ENCODE assay signal across 16 cellular contexts in genomic region chr20:57469418-57470211, GRCh38. TPM values are rescaled to one million over a fixed set of nuclear protein-coding genes. Genes with fewer than 3 reads are reported as not detected.
DNase-seq lines count a peak whose midpoint lies in the region; ATAC-seq and TF ChIP-seq lines count a peak whose summit lies in the region.
"Had no signal": no experiment of that assay in that cellular context is flagged by ENCODE, and none has a peak within 500 bp of the region (broad histone marks: within the 10 kb centered on the region; RNA-seq: fewer than 3 reads in every experiment).

No MANE protein-coding gene starts in this region.

- H3K36me3 Mint-ChIP-seq in HFFc6 (ENCODE audit: low read depth): no peaks in the 10 kb centered on the region
- H3K36me3 Mint-ChIP-seq: activated naive CD4-positive, alpha-beta T cell treated with anti-CD3 and anti-CD28 coated beads, Interleukin-2, amount 10 ng/mL, durations not matched to agents 7 days and 5 days; immature natural killer cell; naive B cell had no signal

- H3K4ac ChIP-seq in neuronal stem cell (ENCODE audit: low read length): no peak overlapping the region

- peaks cover 100% of the 10 kb centered on the region for H3K4me1 ChIP-seq in DOHH2 (ENCODE audit: control insufficient read depth, low read length)
- peaks cover 21 to 23% of the 10 kb centered on the region in 2 donors for H3K4me1 ChIP-seq in neuronal stem cell (ENCODE audit: control insufficient read depth in 2 of 2, insufficient read depth in 1 of 2, low read depth in 1 of 2, low read length in 2 of 2)

- H3F3A ChIP-seq in DOHH2 (ENCODE audit: control insufficient read depth, insufficient read depth): peaks cover 34% of the 10 kb centered on the region

- H3K4me3 ChIP-seq in DOHH2 (ENCODE audit: low read length): peak overlapping the region; percentile 80
- no peak overlapping the region for H3K4me3 ChIP-seq in neuronal stem cell (ENCODE audit: low read length in 2 of 2)
- H3K4me3 ChIP-seq: MG63, Peyer's patch had no signal

- no peak overlapping the region for H3K9ac ChIP-seq in neuronal stem cell (ENCODE audit: low read depth, low read length, poor library complexity)

- no CpG with 5 or more reads among the region's 17 CpGs for WGBS in neuronal stem cell (ENCODE audit: extremely low coverage in 2 of 2, insufficient read length in 2 of 2, insufficient replicate concordance in 1 of 2), 2 donors

- no peaks in the 10 kb centered on the region for H3K9me3 Mint-ChIP-seq in HFFc6
- H3K9me3 Mint-ChIP-seq: activated naive CD4-positive, alpha-beta T cell treated with anti-CD3 and anti-CD28 coated beads, Interleukin-2, amount 10 ng/mL, durations not matched to agents 7 days and 5 days; immature natural killer cell; T-helper 2 cell treated with Interferon-gamma antibody and Interleukin-4, amounts not matched to agents 5 μg/mL and 100 μg/mL, for 36 hours had no signal

- H2AFZ ChIP-seq in neuronal stem cell (ENCODE audit: low read length): peak overlapping the region; percentile 43

- peaks cover 53% of the 10 kb centered on the region for H3K27me3 Mint-ChIP-seq in HFFc6 (ENCODE audit: insufficient read depth)

- H3K27me3 ChIP-seq in DOHH2 (ENCODE audit: control insufficient read depth, low read length) (no peaks in the 10 kb centered on the region), neuronal stem cell (ENCODE audit: control insufficient read depth in 3 of 3, insufficient read depth in 3 of 3, low read depth in 1 of 3, low read length in 3 of 3) (peaks cover 0 to 13% (median 0%) of the 10 kb centered on the region in 3 experiments)
- H3K27me3 ChIP-seq: MG63, Peyer's patch had no signal

- H3K27ac Mint-ChIP-seq in HFFc6: no peak overlapping the region
- H3K27ac Mint-ChIP-seq: activated naive CD4-positive, alpha-beta T cell treated with anti-CD3 and anti-CD28 coated beads, Interleukin-2, amount 10 ng/mL, durations not matched to agents 7 days and 5 days; T-helper 2 cell treated with Interferon-gamma antibody and Interleukin-4, amounts not matched to agents 5 μg/mL and 100 μg/mL, for 36 hours had no signal

- H2BK12ac ChIP-seq in neuronal stem cell (ENCODE audit: low read length): no peak overlapping the region

- DNase-seq in NAMALWA (ENCODE audit: low spot score) (peak; percentile 87), Right ventricle myocardium inferior (ENCODE audit: missing footprints) (no peak), neuronal stem cell (ENCODE audit: low spot score) (no peak), HFFc6 (no peak), SHP77 treated with DMSO at 0.1 percent for 48 hours (lab: John Stamatoyannopoulos, UW) (no peak), HuH-7 (ENCODE audit: low spot score) (no peak), NCI-H82 (lab: John Stamatoyannopoulos, UW) (no peak)
- DNase-seq: activated CD4-positive, alpha-beta T cell treated with anti-CD3 and anti-CD28 coated beads, Interleukin-2, amount 50 U/mL, for 48 hours; activated naive CD4-positive, alpha-beta T cell treated with anti-CD3 and anti-CD28 coated beads, Interleukin-2, amount 10 ng/mL, durations not matched to agents 7 days and 5 days; immature natural killer cell; MG63; naive B cell; NCI-H2227 treated with DMSO at 0.1 percent for 48 hours had no signal

- no peaks in the 10 kb centered on the region for H4K20me1 ChIP-seq in DOHH2 (ENCODE audit: control insufficient read depth, insufficient read depth, low read depth, low read length)

- intact Hi-C loops in Right ventricle myocardium inferior (cut with DNase I): loop anchor here (2.0 kb wide), 2 partner anchors 29 to 63 kb away; no protein-coding TSS in a partner anchor

- no peaks in the 10 kb centered on the region for H3K79me2 ChIP-seq in DOHH2 (ENCODE audit: control insufficient read depth, low read length)

- H3K4me1 Mint-ChIP-seq in HFFc6 (ENCODE audit: low read depth): no peaks in the 10 kb centered on the region

- no peak overlapping the region for H3K4me3 Mint-ChIP-seq in HFFc6
- H3K4me3 Mint-ChIP-seq: activated naive CD4-positive, alpha-beta T cell treated with anti-CD3 and anti-CD28 coated beads, Interleukin-2, amount 10 ng/mL, durations not matched to agents 7 days and 5 days; immature natural killer cell; T-helper 2 cell treated with Interferon-gamma antibody and Interleukin-4, amounts not matched to agents 5 μg/mL and 100 μg/mL, for 36 hours had no signal

- H4K91ac ChIP-seq in neuronal stem cell (ENCODE audit: low read depth, low read length, poor library complexity): no peak overlapping the region

- H2AK5ac ChIP-seq in neuronal stem cell (ENCODE audit: low read depth, low read length): peak overlapping the region; percentile 45

- H2BK15ac ChIP-seq in neuronal stem cell (ENCODE audit: low read length): peak overlapping the region; percentile 50

- H3K36me3 ChIP-seq in DOHH2 (ENCODE audit: control insufficient read depth, low read length): no peaks in the 10 kb centered on the region
- H3K36me3 ChIP-seq in neuronal stem cell (replicated peaks in 1 of 2; ENCODE audit: control insufficient read depth in 2 of 2, insufficient read depth in 2 of 2, low read length in 2 of 2): no peaks in the 10 kb centered on the region
- H3K36me3 ChIP-seq: MG63, Peyer's patch had no signal

- H3K9me3 ChIP-seq in DOHH2 (ENCODE audit: control insufficient read depth, insufficient read depth, low read length): peaks cover 6% of the 10 kb centered on the region; the same call in 1 of the 2 replicates
- H3K9me3 ChIP-seq in neuronal stem cell (replicated peaks in 1 of 2; ENCODE audit: control insufficient read depth in 2 of 2, insufficient read depth in 1 of 2, low read depth in 1 of 2, low read length in 2 of 2): no peaks in the 10 kb centered on the region
- H3K9me3 ChIP-seq: MG63, Peyer's patch had no signal

- no peak overlapping the region for H4K8ac ChIP-seq in neuronal stem cell (ENCODE audit: low read depth, low read length)

- H2BK120ac ChIP-seq in neuronal stem cell (ENCODE audit: low read depth, low read length): no peak overlapping the region

- peak overlapping the region; percentile 62 for H3K18ac ChIP-seq in neuronal stem cell (ENCODE audit: low read length)

- H3K27ac ChIP-seq in DOHH2 (ENCODE audit: low read depth, low read length) (peak overlapping the region; percentile 99), neuronal stem cell (replicated peaks; ENCODE audit: low read length) (no peak overlapping the region)

- no peak overlapping the region for H3K23ac ChIP-seq in neuronal stem cell (ENCODE audit: low read depth, low read length, poor library complexity)

- no peak overlapping the region for H2BK5ac ChIP-seq in neuronal stem cell (ENCODE audit: low read length)

- H3K14ac ChIP-seq in neuronal stem cell (ENCODE audit: low read length): no peak overlapping the region

- ATAC-seq in Right ventricle myocardium inferior: peak; percentile 84

- H3K9me2 ChIP-seq in DOHH2 (replicated peaks; ENCODE audit: control insufficient read depth, low read length): no peaks in the 10 kb centered on the region

- H3K4me2 ChIP-seq in DOHH2 (ENCODE audit: low read length) (peak overlapping the region; percentile 97), neuronal stem cell (ENCODE audit: insufficient read depth, low read length, poor library complexity, severe bottlenecking) (no peak overlapping the region)

- H3K79me1 ChIP-seq in neuronal stem cell (ENCODE audit: low read depth, low read length): no peaks in the 10 kb centered on the region

- no peak for TF ChIP-seq CTCF in DOHH2 (IDR thresholded peaks at IDR 0.05; ENCODE audit: low read depth, low read length, poor library complexity, severe bottlenecking)
- TF ChIP-seq CTCF in HFFc6 (IDR thresholded peaks at IDR 0.05): no peak

RNA-seq across cellular contexts. Expression of gene CTCFL, which starts 55.3 kb away (rescaled TPM):
- total RNA-seq in Right ventricle myocardium inferior: not detected
- 0.14 TPM for polyA plus RNA-seq in neuronal stem cell (2013, experiment 1 of 2)
- 0.19 TPM for polyA plus RNA-seq in neuronal stem cell (2013, experiment 2 of 2)
- total RNA-seq in HFFc6 (2021; fragmentation: NEBNext Ultra II Directional; extraction: Animal tissue kit (Norgen Biotek cat#: 25700)): not detected
- total RNA-seq: Peyer's patch had no signal
- polyA plus RNA-seq: immature natural killer cell had no signal
